8 cellular contexts compared by ENCODE assay signal in genomic region chr22:42666393-42666792, GRCh38. TPM values are rescaled to one million over a fixed set of nuclear protein-coding genes. Genes with fewer than 3 reads are reported as not detected.
"Had no signal": no experiment of that assay in that cellular context is flagged by ENCODE, and none has a peak within 500 bp of the region (broad histone marks: within the 10 kb centered on the region; RNA-seq: fewer than 3 reads in every experiment).

No MANE protein-coding gene starts in this region.

RNA-seq across cellular contexts. Expression of gene ATP5MGL, which starts 26.0 kb away (rescaled TPM):
- total RNA-seq: dermis blood vessel endothelial cell, epithelial cell of proximal tubule, esophagus muscularis mucosa, myocyte had no signal
- polyA plus RNA-seq: foreskin keratinocyte, hepatocyte, mammary epithelial cell had no signal

RNA-seq across cellular contexts. Expression of gene A4GALT, which starts 54.3 kb away (rescaled TPM):
- total RNA-seq: naive thymus-derived CD8-positive, alpha-beta T cell had no signal
- polyA plus RNA-seq: naive thymus-derived CD8-positive, alpha-beta T cell had no signal
